Comparison of ENCODE assay signal across 1 cellular context in genomic region chr5:172896465-172896864, GRCh38.
TF ChIP-seq lines count a peak whose summit lies in the region.

No MANE protein-coding gene starts in this region.

TF ChIP-seq in liver, 16 proteins besides CTCF, POLR2A, EP300 and RAD21 (continued from another document):
- TF ChIP-seq RXRA (IDR thresholded peaks at IDR 0.05) (peak in 1 of 2 donors; percentile 75), JUND (IDR thresholded peaks at IDR 0.05) (no peak), TAF1 (conservative IDR thresholded peaks at IDR 0.05) (no peak), MAX (IDR thresholded peaks at IDR 0.05) (peak; percentile 34), REST (IDR thresholded peaks at IDR 0.05) (peak; percentile 28), FOXA2 (IDR thresholded peaks at IDR 0.05) (no peak)
